12 cellular contexts compared by ENCODE assay signal in genomic region chr22:20565079-20565734, GRCh38. TPM values are rescaled to one million over a fixed set of nuclear protein-coding genes. Genes with fewer than 3 reads are reported as not detected.
A peak's percentile ranks its signal among the peaks of the same experiment; 100 is the strongest.
DNase-seq lines count a peak whose midpoint lies in the region; ATAC-seq and TF ChIP-seq lines count a peak whose summit lies in the region.
"Had no signal": no experiment of that assay in that cellular context is flagged by ENCODE, and none has a peak within 500 bp of the region (broad histone marks: within the 10 kb centered on the region; RNA-seq: fewer than 3 reads in every experiment).

No MANE protein-coding gene starts in this region.

- TF ChIP-seq CTCF in fibroblast of mammary gland (conservative IDR thresholded peaks at IDR 0.05; ENCODE audit: control insufficient read depth, insufficient read depth, low read depth, low read length), result no peak

- CTCF ChIA-PET in activated CD8-positive, alpha-beta memory T cell treated with anti-CD3 and anti-CD28 coated beads, Interleukin-2, amount 10 ng/mL, durations not matched to agents 7 days and 5 days (lab: Charles Lee), result interaction anchor here (0.6 to 14.1 kb wide), 18 partner anchors 11 to 147 kb away, joined by 3 to 406 read pairs (median 4); partner anchors contain the start of gene MED15

- peaks cover 90% of the 10 kb centered on the region for H3K4me1 Mint-ChIP-seq in activated CD8-positive, alpha-beta memory T cell treated with anti-CD3 and anti-CD28 coated beads, Interleukin-2, amount 10 ng/mL, durations not matched to agents 7 days and 5 days
- H3K4me1 Mint-ChIP-seq in activated T-helper 17 cell treated with anti-CD3 and anti-CD28 coated beads, Interleukin-2, amount 50 U/mL, for 72 hours, result peaks cover 42% of the 10 kb centered on the region
- peaks cover 4 to 16% of the 10 kb centered on the region in 2 donors for H3K4me1 Mint-ChIP-seq in stimulated activated naive B cell treated with anti-CD40 and anti-IgM and Interleukin-4, amounts not matched to agents 10 μg/mL and 1 μg/mL and 100 μg/mL, for 72 hours

- H3K27me3 Mint-ChIP-seq in activated CD8-positive, alpha-beta memory T cell treated with anti-CD3 and anti-CD28 coated beads, Interleukin-2, amount 10 ng/mL, durations not matched to agents 7 days and 5 days, result no peaks in the 10 kb centered on the region
- H3K27me3 Mint-ChIP-seq in activated T-helper 17 cell treated with anti-CD3 and anti-CD28 coated beads, Interleukin-2, amount 50 U/mL, for 72 hours, result no peaks in the 10 kb centered on the region
- no peaks in the 10 kb centered on the region for H3K27me3 Mint-ChIP-seq in stimulated activated naive B cell treated with anti-CD40 and anti-IgM and Interleukin-4, amounts not matched to agents 10 μg/mL and 1 μg/mL and 100 μg/mL, for 72 hours

- no peaks in the 10 kb centered on the region for H3K9me3 Mint-ChIP-seq in activated CD8-positive, alpha-beta memory T cell treated with anti-CD3 and anti-CD28 coated beads, Interleukin-2, amount 10 ng/mL, durations not matched to agents 7 days and 5 days (ENCODE audit: low read depth)
- no peaks in the 10 kb centered on the region for H3K9me3 Mint-ChIP-seq in activated T-helper 17 cell treated with anti-CD3 and anti-CD28 coated beads, Interleukin-2, amount 50 U/mL, for 72 hours
- H3K9me3 Mint-ChIP-seq in stimulated activated naive B cell treated with anti-CD40 and anti-IgM and Interleukin-4, amounts not matched to agents 10 μg/mL and 1 μg/mL and 100 μg/mL, for 72 hours, result no peaks in the 10 kb centered on the region

- no peak for ATAC-seq in activated CD8-positive, alpha-beta memory T cell treated with anti-CD3 and anti-CD28 coated beads, Interleukin-2, amount 10 ng/mL, durations not matched to agents 7 days and 5 days
- ATAC-seq in activated T-helper 17 cell treated with anti-CD3 and anti-CD28 coated beads, Interleukin-2, amount 50 U/mL, for 72 hours (replicated peaks), result no peak
- ATAC-seq in stimulated activated naive B cell treated with anti-CD40 and anti-IgM and Interleukin-4, amounts not matched to agents 10 μg/mL and 1 μg/mL and 100 μg/mL, for 72 hours (replicated peaks), result no peak

- H3K27ac Mint-ChIP-seq in activated CD8-positive, alpha-beta memory T cell treated with anti-CD3 and anti-CD28 coated beads, Interleukin-2, amount 10 ng/mL, durations not matched to agents 7 days and 5 days, result peak overlapping the region; percentile 93
- H3K27ac Mint-ChIP-seq in activated T-helper 17 cell treated with anti-CD3 and anti-CD28 coated beads, Interleukin-2, amount 50 U/mL, for 72 hours, result no peak overlapping the region
- H3K27ac Mint-ChIP-seq in stimulated activated naive B cell treated with anti-CD40 and anti-IgM and Interleukin-4, amounts not matched to agents 10 μg/mL and 1 μg/mL and 100 μg/mL, for 72 hours, result peak overlapping the region; percentile 71

- H3K4me3 Mint-ChIP-seq in activated CD8-positive, alpha-beta memory T cell treated with anti-CD3 and anti-CD28 coated beads, Interleukin-2, amount 10 ng/mL, durations not matched to agents 7 days and 5 days, result no peak overlapping the region
- peak overlapping the region; percentile 62 for H3K4me3 Mint-ChIP-seq in activated T-helper 17 cell treated with anti-CD3 and anti-CD28 coated beads, Interleukin-2, amount 50 U/mL, for 72 hours
- no peak overlapping the region for H3K4me3 Mint-ChIP-seq in stimulated activated naive B cell treated with anti-CD40 and anti-IgM and Interleukin-4, amounts not matched to agents 10 μg/mL and 1 μg/mL and 100 μg/mL, for 72 hours

- DNase-seq in activated CD8-positive, alpha-beta memory T cell treated with anti-CD3 and anti-CD28 coated beads, Interleukin-2, amount 10 ng/mL, durations not matched to agents 7 days and 5 days, result no peak
- no peak for DNase-seq in activated CD8-positive, alpha-beta memory T cell treated with anti-CD3 and anti-CD28 coated beads, Interleukin-2, amount 50 U/mL, for 4 hours
- peak; percentile 60 for DNase-seq in fibroblast of mammary gland (ENCODE audit: low read depth)
- DNase-seq in stimulated activated naive B cell treated with anti-CD40 and anti-IgM and Interleukin-4, amounts not matched to agents 10 μg/mL and 1 μg/mL and 100 μg/mL, for 72 hours, result no peak
- DNase-seq in T-helper 9 cell, result no peak
- no peak for DNase-seq in cerebellum (ENCODE audit: low spot score)
- DNase-seq in HK-2 (ENCODE audit: unreplicated experiment), result no peak
- DNase-seq: NCI-H226; occipital lobe; stimulated activated CD4-positive, alpha-beta T cell treated with anti-CD3 and anti-CD28 coated beads, Interleukin-12 subunit alpha, Interleukin-12 subunit beta, amount 100 ng/mL, for 4 hours; transverse colon had no signal

- H3K4me3 ChIP-seq in fibroblast of mammary gland (ENCODE audit: control insufficient read depth, low read depth, low read length), result no peak overlapping the region
- H3K4me3 ChIP-seq: transverse colon had no signal

- H3K36me3 Mint-ChIP-seq in activated CD8-positive, alpha-beta memory T cell treated with anti-CD3 and anti-CD28 coated beads, Interleukin-2, amount 10 ng/mL, durations not matched to agents 7 days and 5 days, result peaks cover 73% of the 10 kb centered on the region
- H3K36me3 Mint-ChIP-seq in activated T-helper 17 cell treated with anti-CD3 and anti-CD28 coated beads, Interleukin-2, amount 50 U/mL, for 72 hours (ENCODE audit: low read depth), result peaks cover 92% of the 10 kb centered on the region
- H3K36me3 Mint-ChIP-seq in stimulated activated naive B cell treated with anti-CD40 and anti-IgM and Interleukin-4, amounts not matched to agents 10 μg/mL and 1 μg/mL and 100 μg/mL, for 72 hours, result peaks cover 33 to 62% of the 10 kb centered on the region in 2 donors

RNA-seq across cellular contexts. Expression of gene MED15, which starts 57.8 kb away (rescaled TPM):
- total RNA-seq in activated CD8-positive, alpha-beta memory T cell treated with anti-CD3 and anti-CD28 coated beads, Interleukin-2, amount 10 ng/mL, durations not matched to agents 7 days and 5 days, result 100 to 1,000 TPM; 145 to 179 TPM
- 100 to 1,000 TPM; 115 to 118 TPM for total RNA-seq in activated T-helper 17 cell treated with anti-CD3 and anti-CD28 coated beads, Interleukin-2, amount 50 U/mL, for 72 hours
- total RNA-seq in cerebellum, result 36.7 TPM
